In the genomic region with DNA sequence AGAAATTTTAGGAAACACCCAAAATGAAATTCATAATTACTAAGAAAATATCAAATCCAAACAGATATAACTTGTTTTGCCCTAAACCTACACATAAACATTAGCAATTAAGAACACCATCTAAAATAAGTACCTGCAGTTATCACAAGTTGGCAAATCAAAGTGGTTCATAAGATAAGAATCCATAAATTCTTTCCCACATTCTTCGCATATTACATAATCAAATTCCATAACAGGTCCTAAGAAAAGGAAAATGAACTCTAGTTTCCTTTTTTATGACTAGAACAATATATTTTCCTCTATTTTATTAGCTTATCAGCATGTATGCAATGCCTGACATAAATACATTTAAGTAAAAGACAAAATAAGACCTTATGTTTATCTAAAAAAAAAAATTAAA, we compare ENCODE assay signal across 2 cellular contexts.
A peak's percentile ranks its signal among the peaks of the same experiment; 100 is the strongest.
TF ChIP-seq lines count a peak whose summit lies in the region.

No MANE protein-coding gene starts in this region.

TF ChIP-seq in HepG2, 621 proteins besides CTCF, POLR2A, EP300 and RAD21:
- TF ChIP-seq ZNF296 (CRISPR knock-in tag; conservative IDR thresholded peaks at IDR 0.05) (no peak), RBFOX2 (IDR thresholded peaks at IDR 0.05; ENCODE audit: low read depth, low read length) (0 out of 2 replicates have a peak, but pooled peaks have one; percentile 23), SOX13 (IDR thresholded peaks at IDR 0.05) (no peak), SOX13 (CRISPR knock-in tag; conservative IDR thresholded peaks at IDR 0.05 in 1 of 2, IDR thresholded peaks at IDR 0.05 in 1 of 2) (no peak)

TF ChIP-seq in SK-N-SH, 30 proteins besides CTCF, POLR2A, EP300 and RAD21:
- TF ChIP-seq TEAD4 (IDR thresholded peaks at IDR 0.05; ENCODE audit: borderline replicate concordance, insufficient read depth) (0 out of 2 replicates have a peak, but pooled peaks have one; percentile 19), FOXM1 (IDR thresholded peaks at IDR 0.05; ENCODE audit: low read depth) (no peak)
